ENCODE assay signal across 12 cellular contexts in genomic region chr15:70558406-70559222, GRCh38.
A peak's percentile ranks its signal among the peaks of the same experiment; 100 is the strongest.
DNase-seq lines count a peak whose midpoint lies in the region; ATAC-seq and TF ChIP-seq lines count a peak whose summit lies in the region.
"Had no signal": no experiment of that assay in that cellular context is flagged by ENCODE, and none has a peak within 500 bp of the region (broad histone marks: within the 10 kb centered on the region; RNA-seq: fewer than 3 reads in every experiment).

No MANE protein-coding gene starts in this region.

- H3K36me3 ChIP-seq in RWPE2 (ENCODE audit: low read depth) (no peaks in the 10 kb centered on the region), gastroesophageal sphincter (no peaks in the 10 kb centered on the region)

- TF ChIP-seq CTCF in RWPE2 (IDR thresholded peaks at IDR 0.05; ENCODE audit: poor library complexity, severe bottlenecking) (no peak), gastroesophageal sphincter (IDR thresholded peaks at IDR 0.05) (no peak)

- no peaks in the 10 kb centered on the region for H3K27me3 ChIP-seq in RWPE2 (ENCODE audit: insufficient read depth, poor library complexity, severe bottlenecking)
- peaks cover 20% of the 10 kb centered on the region for H3K27me3 ChIP-seq in gastroesophageal sphincter

- H3K4me3 ChIP-seq in RWPE2 (ENCODE audit: severe bottlenecking): no peak overlapping the region
- H3K4me3 ChIP-seq in gastroesophageal sphincter: no peak overlapping the region

- H3K4me1 ChIP-seq in RWPE2 (ENCODE audit: insufficient read depth, poor library complexity, severe bottlenecking): no peaks in the 10 kb centered on the region
- H3K4me1 ChIP-seq in gastroesophageal sphincter: peaks cover 0 to 11% (median 3%) of the 10 kb centered on the region in 3 donors
- H3K4me1 ChIP-seq: Caco-2 had no signal

- H3K27ac Mint-ChIP-seq in stimulated activated effector memory CD8-positive, alpha-beta T cell treated with anti-CD3 and anti-CD28 coated beads, Interleukin-12 subunit alpha, Interleukin-12 subunit beta, amount 100 ng/mL, for 72 hours: no peak overlapping the region
- H3K27ac Mint-ChIP-seq: activated T-helper 1 cell treated with anti-CD3 and anti-CD28 coated beads, Interleukin-12 subunit alpha, Interleukin-12 subunit beta, Interleukin-2, Interleukin-4 antibody, amounts not matched to agents 30 ng/mL and 10 ng/mL and 1 ng/mL, durations not matched to agents 14 hours and 24 hours and 36 hours had no signal

- no peak overlapping the region for H3K4me3 Mint-ChIP-seq in stimulated activated effector memory CD8-positive, alpha-beta T cell treated with anti-CD3 and anti-CD28 coated beads, Interleukin-12 subunit alpha, Interleukin-12 subunit beta, amount 100 ng/mL, for 72 hours
- H3K4me3 Mint-ChIP-seq: activated T-helper 1 cell treated with anti-CD3 and anti-CD28 coated beads, Interleukin-12 subunit alpha, Interleukin-12 subunit beta, Interleukin-2, Interleukin-4 antibody, amounts not matched to agents 30 ng/mL and 10 ng/mL and 1 ng/mL, durations not matched to agents 14 hours and 24 hours and 36 hours had no signal

- ATAC-seq in RWPE2 (ENCODE audit: low read depth) (peak; percentile 36; the same call in 1 of the 3 replicates), gastroesophageal sphincter (no peak)
- peak; percentile 41 for ATAC-seq in stimulated activated effector memory CD8-positive, alpha-beta T cell treated with anti-CD3 and anti-CD28 coated beads, Interleukin-12 subunit alpha, Interleukin-12 subunit beta, amount 100 ng/mL, for 72 hours

- WGBS in gastroesophageal sphincter (ENCODE audit: low coverage in 1 of 2), 2 donors: 79 to 88% methylated on average over 7 to 8 of the region's 10 CpGs

- H3K27ac ChIP-seq in RWPE2 (ENCODE audit: poor library complexity, severe bottlenecking) (no peak overlapping the region), gastroesophageal sphincter (no peak overlapping the region)

- no peak for TF ChIP-seq POLR2A in gastroesophageal sphincter (IDR thresholded peaks at IDR 0.05)

- no peaks in the 10 kb centered on the region for H3K9me3 ChIP-seq in RWPE2 (ENCODE audit: severe bottlenecking)
- H3K9me3 ChIP-seq in gastroesophageal sphincter: no peaks in the 10 kb centered on the region
- H3K9me3 ChIP-seq: Caco-2 had no signal

- no peaks in the 10 kb centered on the region for H3K36me3 Mint-ChIP-seq in stimulated activated effector memory CD8-positive, alpha-beta T cell treated with anti-CD3 and anti-CD28 coated beads, Interleukin-12 subunit alpha, Interleukin-12 subunit beta, amount 100 ng/mL, for 72 hours

- DNase-seq in activated CD8-positive, alpha-beta memory T cell treated with anti-CD3 and anti-CD28 coated beads for 24 hours: peak; percentile 61
- DNase-seq in activated CD8-positive, alpha-beta memory T cell treated with anti-CD3 and anti-CD28 coated beads, Interleukin-2, amount 50 U/mL, for 4 hours: no peak
- DNase-seq in RWPE2 (ENCODE audit: low spot score) (no peak), islet precursor cell (peak; percentile 42), NCI-H2196 (lab: John Stamatoyannopoulos, UW; ENCODE audit: unreplicated experiment) (no peak), T1000 (lab: John Stamatoyannopoulos, UW) (no peak)
- DNase-seq in stimulated activated effector memory CD8-positive, alpha-beta T cell treated with anti-CD3 and anti-CD28 coated beads, Interleukin-12 subunit alpha, Interleukin-12 subunit beta, amount 100 ng/mL, for 72 hours (ENCODE audit: low spot score in 2 of 2): no peak
- DNase-seq: Caco-2, NCI-H1930, NCI-H526 treated with DMSO at 0.1 percent for 48 hours had no signal

- no peaks in the 10 kb centered on the region for H3K9me3 Mint-ChIP-seq in stimulated activated effector memory CD8-positive, alpha-beta T cell treated with anti-CD3 and anti-CD28 coated beads, Interleukin-12 subunit alpha, Interleukin-12 subunit beta, amount 100 ng/mL, for 72 hours
- H3K9me3 Mint-ChIP-seq: activated T-helper 1 cell treated with anti-CD3 and anti-CD28 coated beads, Interleukin-12 subunit alpha, Interleukin-12 subunit beta, Interleukin-2, Interleukin-4 antibody, amounts not matched to agents 30 ng/mL and 10 ng/mL and 1 ng/mL, durations not matched to agents 14 hours and 24 hours and 36 hours had no signal

- no peak for TF ChIP-seq EP300 in gastroesophageal sphincter (IDR thresholded peaks at IDR 0.05)

- peaks cover 8% of the 10 kb centered on the region for H3K4me1 Mint-ChIP-seq in stimulated activated effector memory CD8-positive, alpha-beta T cell treated with anti-CD3 and anti-CD28 coated beads, Interleukin-12 subunit alpha, Interleukin-12 subunit beta, amount 100 ng/mL, for 72 hours

Comparison
In these comparisons a context has a peak if more than half of its experiments do, and no peak if none do; other contexts are left out.
1. DNase-seq: peak in activated CD8-positive, alpha-beta memory T cell treated with anti-CD3 and anti-CD28 coated beads for 24 hours (single experiment) and islet precursor cell (single experiment); none in activated CD8-positive, alpha-beta memory T cell treated with anti-CD3 and anti-CD28 coated beads, Interleukin-2, amount 50 U/mL, for 4 hours (single experiment), RWPE2 (single experiment), stimulated activated effector memory CD8-positive, alpha-beta T cell treated with anti-CD3 and anti-CD28 coated beads, Interleukin-12 subunit alpha, Interleukin-12 subunit beta, amount 100 ng/mL, for 72 hours (0 of 2), NCI-H2196 (single experiment) and T1000 (single experiment).